ENCODE assay signal across 26 cellular contexts in genomic region chrY:12359867-12360266, GRCh38.
DNase-seq lines count a peak whose midpoint lies in the region; FAIRE-seq and TF ChIP-seq lines count a peak whose summit lies in the region.
"Had no signal": no experiment of that assay in that cellular context is flagged by ENCODE, and none has a peak within 500 bp of the region (broad histone marks: within the 10 kb centered on the region; RNA-seq: fewer than 3 reads in every experiment).

No MANE protein-coding gene starts in this region.

- intact Hi-C loops in activated CD4-positive, alpha-beta memory T cell treated with anti-CD3 and anti-CD28 coated beads for 36 hours (cut with micrococcal nuclease), result no loop called here

- no peak overlapping the region for H2BK12ac ChIP-seq in H1 (ENCODE audit: low read depth, low read length)

- H4K20me1 ChIP-seq in H1 (replicated peaks in 1 of 2; ENCODE audit: control insufficient read depth in 1 of 2, insufficient read depth in 2 of 2, low read length in 2 of 2), result no peaks in the 10 kb centered on the region
- H4K20me1 ChIP-seq: BLaER1 treated with 17β-estradiol and CSF1 and Interleukin-3, amounts not matched to agents 10 nM and 100 nM had no signal

- no peaks in the 10 kb centered on the region for H3K79me2 ChIP-seq in H1 (ENCODE audit: control insufficient read depth in 1 of 2, insufficient read depth in 2 of 2, low read length in 2 of 2)

- H3K56ac ChIP-seq in H1 (replicated peaks; ENCODE audit: insufficient read length, low read depth, low read length), result no peak overlapping the region

- no peak overlapping the region for H4K91ac ChIP-seq in H1 (replicated peaks; ENCODE audit: insufficient read length, low read length)

- H2BK5ac ChIP-seq in H1 (ENCODE audit: low read depth, low read length), result no peak overlapping the region

- no peaks in the 10 kb centered on the region for H3K23me2 ChIP-seq in H1 (ENCODE audit: low read depth, low read length)

- H3K27ac ChIP-seq in H1 (ENCODE audit: low read depth, low read length) (no peak overlapping the region), small intestine (ENCODE audit: low read depth in 1 of 2, low read length in 1 of 2) (no peak overlapping the region)
- H3K27ac ChIP-seq: BLaER1 treated with 17β-estradiol and CSF1 and Interleukin-3, amounts not matched to agents 10 nM and 100 nM; dorsolateral prefrontal cortex; ovary; upper lobe of left lung had no signal

- no peak overlapping the region for H3K4me3 ChIP-seq in H1 (ENCODE audit: extremely low read depth in 1 of 4, insufficient read depth in 2 of 4, low read depth in 3 of 4, low read length in 4 of 4)
- no peak overlapping the region for H3K4me3 ChIP-seq in small intestine (ENCODE audit: low read depth in 1 of 2, low read length in 2 of 2)
- H3K4me3 ChIP-seq: BLaER1 treated with 17β-estradiol and CSF1 and Interleukin-3, amounts not matched to agents 10 nM and 100 nM; dorsolateral prefrontal cortex; ovary; upper lobe of left lung had no signal

- no peak overlapping the region for H3K18ac ChIP-seq in H1 (ENCODE audit: extremely low read depth, low read length)

- WGBS in H1 (ENCODE audit: extremely low coverage in 1 of 2, insufficient coverage in 1 of 2, insufficient read length in 1 of 2, insufficient replicate concordance in 2 of 2, low coverage in 1 of 2, low lambda C conversion rate in 2 of 2, missing lambda C conversion rate in 1 of 2), 2 experiments, result no CpG with 5 or more reads among the region's 9 CpGs
- WGBS in small intestine, 3 donors, result 0 to 38% methylated on average over 2 to 9 of the region's 9 CpGs; no CpG with 5 or more reads in 1 of the 3 donors

- no peak overlapping the region for H3K4me2 ChIP-seq in H1 (ENCODE audit: insufficient read depth in 1 of 2, low read depth in 2 of 2, low read length in 2 of 2)
- H3K4me2 ChIP-seq: BLaER1 treated with 17β-estradiol and CSF1 and Interleukin-3, amounts not matched to agents 10 nM and 100 nM had no signal

- H4K5ac ChIP-seq in H1 (ENCODE audit: insufficient read length, low read depth, low read length), result no peak overlapping the region

- peak; percentile 7 to 20; a peak in 2 of 4 replicates for TF ChIP-seq RAD21 in H1 (IDR thresholded peaks at IDR 0.05 in 1 of 2, conservative IDR thresholded peaks at IDR 0.05 in 1 of 2; ENCODE audit: low read depth in 2 of 2, low read length in 2 of 2)

- H3K9me3 ChIP-seq in H1 (ENCODE audit: insufficient read depth in 2 of 2, low read depth in 1 of 2, low read length in 1 of 2) (peaks cover 0 to 17% of the 10 kb centered on the region in 2 experiments; a peak in 2 of 4 replicates), small intestine (ENCODE audit: control insufficient read depth, low read depth) (no peaks in the 10 kb centered on the region)
- H3K9me3 ChIP-seq: BLaER1 treated with 17β-estradiol and CSF1 and Interleukin-3, amounts not matched to agents 10 nM and 100 nM; ovary; upper lobe of left lung had no signal

- H2AFZ ChIP-seq in H1 (ENCODE audit: low read length), result no peak overlapping the region

- no peak overlapping the region for H2AK5ac ChIP-seq in H1 (ENCODE audit: low read depth, low read length)

- no peak for TF ChIP-seq POLR2A in H1 (IDR thresholded peaks at IDR 0.05; ENCODE audit: control extremely low read depth in 1 of 2, low read depth in 2 of 2, low read length in 2 of 2)

- H2BK15ac ChIP-seq in H1 (ENCODE audit: low read length), result no peak overlapping the region

- H3K9me3 Mint-ChIP-seq in activated CD4-positive, alpha-beta memory T cell treated with anti-CD3 and anti-CD28 coated beads for 36 hours, result no peaks in the 10 kb centered on the region
- H3K9me3 Mint-ChIP-seq in activated CD4-positive, alpha-beta memory T cell treated with anti-CD3 and anti-CD28 coated beads, Interleukin-2, amount 10 ng/mL, durations not matched to agents 7 days and 5 days, result no peaks in the 10 kb centered on the region
- H3K9me3 Mint-ChIP-seq: activated B cell treated with CpG ODN at 0.5 μM for 24 hours; activated naive CD4-positive, alpha-beta T cell treated with anti-CD3 and anti-CD28 coated beads for 36 hours; activated T-cell treated with anti-CD3 and anti-CD28 coated beads, Interleukin-2, amount 50 U/mL, for 4 hours; natural killer cell treated with Interleukin-12 subunit alpha and Interleukin-12 subunit beta and Interleukin-15 and Interleukin-18, amount 100 ng/mL, for 72 hours had no signal

- POLR2A ChIA-PET in activated CD4-positive, alpha-beta memory T cell treated with anti-CD3 and anti-CD28 coated beads for 36 hours (lab: Charles Lee), result no interaction called here
- POLR2A ChIA-PET in activated CD4-positive, alpha-beta memory T cell treated with anti-CD3 and anti-CD28 coated beads, Interleukin-2, amount 10 ng/mL, durations not matched to agents 7 days and 5 days (lab: Charles Lee), result no interaction called here
- POLR2A ChIA-PET in H1 (lab: Charles Lee; ENCODE audit: partially characterized antibody), result no interaction called here

- no peaks in the 10 kb centered on the region for H3K27me3 Mint-ChIP-seq in activated CD4-positive, alpha-beta memory T cell treated with anti-CD3 and anti-CD28 coated beads for 36 hours
- no peaks in the 10 kb centered on the region for H3K27me3 Mint-ChIP-seq in activated CD4-positive, alpha-beta memory T cell treated with anti-CD3 and anti-CD28 coated beads, Interleukin-2, amount 10 ng/mL, durations not matched to agents 7 days and 5 days
- H3K27me3 Mint-ChIP-seq: activated B cell treated with CpG ODN at 0.5 μM for 24 hours; natural killer cell treated with Interleukin-12 subunit alpha and Interleukin-12 subunit beta and Interleukin-15 and Interleukin-18, amount 100 ng/mL, for 72 hours had no signal

- H3K23ac ChIP-seq in H1 (ENCODE audit: insufficient read length), result no peak overlapping the region

- no peaks in the 10 kb centered on the region for H3K36me3 ChIP-seq in H1 (ENCODE audit: control insufficient read depth in 2 of 4, insufficient read depth in 4 of 4, low read length in 3 of 4)
- no peaks in the 10 kb centered on the region for H3K36me3 ChIP-seq in small intestine (ENCODE audit: control insufficient read depth in 2 of 2, insufficient read depth in 2 of 2, low read length in 2 of 2)
- H3K36me3 ChIP-seq: BLaER1 treated with 17β-estradiol and CSF1 and Interleukin-3, amounts not matched to agents 10 nM and 100 nM; ovary; upper lobe of left lung had no signal

- H2BK120ac ChIP-seq in H1 (replicated peaks; ENCODE audit: low read depth, low read length), result no peak overlapping the region

- no peaks in the 10 kb centered on the region for H3K36me3 Mint-ChIP-seq in activated CD4-positive, alpha-beta memory T cell treated with anti-CD3 and anti-CD28 coated beads for 36 hours
- H3K36me3 Mint-ChIP-seq in activated CD4-positive, alpha-beta memory T cell treated with anti-CD3 and anti-CD28 coated beads, Interleukin-2, amount 10 ng/mL, durations not matched to agents 7 days and 5 days (ENCODE audit: low read depth), result no peaks in the 10 kb centered on the region
- H3K36me3 Mint-ChIP-seq: natural killer cell treated with Interleukin-12 subunit alpha and Interleukin-12 subunit beta and Interleukin-15 and Interleukin-18, amount 100 ng/mL, for 72 hours had no signal

- no peak for TF ChIP-seq EP300 in H1 (IDR thresholded peaks at IDR 0.05; ENCODE audit: borderline replicate concordance in 1 of 2, low read depth in 2 of 2, low read length in 2 of 2)

- H2BK20ac ChIP-seq in H1 (ENCODE audit: low read length), result no peak overlapping the region

- H3K9ac ChIP-seq in H1 (replicated peaks in 1 of 4; ENCODE audit: extremely low read depth in 1 of 4, low read depth in 3 of 4, low read length in 3 of 4), result no peak overlapping the region
- H3K9ac ChIP-seq: BLaER1 treated with 17β-estradiol and CSF1 and Interleukin-3, amounts not matched to agents 10 nM and 100 nM had no signal

- FAIRE-seq in H1 (lab: Jason Lieb, UNC) (no peak), small intestine (lab: Jason Lieb, UNC) (no peak)

- H3K4me1 ChIP-seq in H1 (replicated peaks in 1 of 4; ENCODE audit: control insufficient read depth in 3 of 4, insufficient read depth in 4 of 4, low read length in 3 of 4) (no peaks in the 10 kb centered on the region), small intestine (ENCODE audit: control insufficient read depth in 2 of 2, insufficient read depth in 1 of 2, low read depth in 1 of 2, low read length in 1 of 2) (no peaks in the 10 kb centered on the region)
- H3K4me1 ChIP-seq: BLaER1 treated with 17β-estradiol and CSF1 and Interleukin-3, amounts not matched to agents 10 nM and 100 nM; upper lobe of left lung had no signal

- H3K79me1 ChIP-seq in H1 (ENCODE audit: low read depth, low read length), result no peaks in the 10 kb centered on the region

- H3K27me3 ChIP-seq in H1 (replicated peaks in 1 of 4; ENCODE audit: control insufficient read depth in 3 of 4, extremely low read depth in 1 of 4, insufficient read depth in 3 of 4, low read length in 3 of 4) (peaks cover 0 to 3% (median 0%) of the 10 kb centered on the region in 4 experiments; a peak in 1 of 7 replicates), small intestine (ENCODE audit: control insufficient read depth in 2 of 2, insufficient read depth in 2 of 2, low read length in 2 of 2) (no peaks in the 10 kb centered on the region)
- H3K27me3 ChIP-seq: BLaER1 treated with 17β-estradiol and CSF1 and Interleukin-3, amounts not matched to agents 10 nM and 100 nM; dorsolateral prefrontal cortex; ovary; upper lobe of left lung had no signal

- H3K27ac Mint-ChIP-seq in activated CD4-positive, alpha-beta memory T cell treated with anti-CD3 and anti-CD28 coated beads for 36 hours, result no peak overlapping the region
- H3K27ac Mint-ChIP-seq in activated CD4-positive, alpha-beta memory T cell treated with anti-CD3 and anti-CD28 coated beads, Interleukin-2, amount 10 ng/mL, durations not matched to agents 7 days and 5 days, result no peak overlapping the region
- H3K27ac Mint-ChIP-seq: activated B cell treated with CpG ODN at 0.5 μM for 24 hours; activated naive CD4-positive, alpha-beta T cell treated with anti-CD3 and anti-CD28 coated beads for 36 hours; natural killer cell treated with Interleukin-12 subunit alpha and Interleukin-12 subunit beta and Interleukin-15 and Interleukin-18, amount 100 ng/mL, for 72 hours had no signal

- TF ChIP-seq CTCF in H1 (IDR thresholded peaks at IDR 0.05; ENCODE audit: control extremely low read depth in 1 of 3, insufficient read depth in 1 of 3, low read depth in 1 of 3, low read length in 3 of 3), result no peak

- H3K4me1 Mint-ChIP-seq in activated CD4-positive, alpha-beta memory T cell treated with anti-CD3 and anti-CD28 coated beads for 36 hours (ENCODE audit: low read depth), result no peaks in the 10 kb centered on the region
- no peaks in the 10 kb centered on the region for H3K4me1 Mint-ChIP-seq in activated CD4-positive, alpha-beta memory T cell treated with anti-CD3 and anti-CD28 coated beads, Interleukin-2, amount 10 ng/mL, durations not matched to agents 7 days and 5 days
- H3K4me1 Mint-ChIP-seq: activated B cell treated with CpG ODN at 0.5 μM for 24 hours had no signal

- CTCF ChIA-PET in activated CD4-positive, alpha-beta memory T cell treated with anti-CD3 and anti-CD28 coated beads for 36 hours (lab: Charles Lee), result no interaction called here
- CTCF ChIA-PET in activated CD4-positive, alpha-beta memory T cell treated with anti-CD3 and anti-CD28 coated beads, Interleukin-2, amount 10 ng/mL, durations not matched to agents 7 days and 5 days (lab: Charles Lee), result no interaction called here
- CTCF ChIA-PET in H1 (lab: Charles Lee; ENCODE audit: partially characterized antibody), result no interaction called here

- H4K8ac ChIP-seq in H1 (ENCODE audit: extremely low read depth, insufficient read depth, low read length), result no peak overlapping the region

- no peak overlapping the region for H3K4ac ChIP-seq in H1 (replicated peaks; ENCODE audit: insufficient read length, low read depth, low read length)

- DNase-seq in activated CD4-positive, alpha-beta memory T cell treated with anti-CD3 and anti-CD28 coated beads for 36 hours, result peak; percentile 7
- no peak for DNase-seq in activated CD4-positive, alpha-beta memory T cell treated with anti-CD3 and anti-CD28 coated beads, Interleukin-2, amount 10 ng/mL, durations not matched to agents 7 days and 5 days
- DNase-seq in LoVo (ENCODE audit: low spot score) (peak; percentile 49), H1 (ENCODE audit: low read depth in 1 of 2, low spot score in 2 of 2) (no peak), small intestine (peak; percentile 66), medulla oblongata (ENCODE audit: extremely low spot score) (no peak), GM19240 (ENCODE audit: insufficient read length, low spot score) (no peak), iPS-NIHi11 (ENCODE audit: low spot score) (no peak)
- DNase-seq: activated B cell treated with CpG ODN at 0.5 μM for 24 hours; activated CD8-positive, alpha-beta memory T cell treated with anti-CD3 and anti-CD28 coated beads for 24 hours; activated naive CD4-positive, alpha-beta T cell treated with anti-CD3 and anti-CD28 coated beads for 36 hours; activated T-cell treated with anti-CD3 and anti-CD28 coated beads, Interleukin-2, amount 50 U/mL, for 4 hours; Calu3; central memory CD4-positive, alpha-beta T cell; dorsolateral prefrontal cortex; NCI-H146; NCI-H226; NCI-H774; ovary; PC-3; stimulated activated CD4-positive, alpha-beta T cell treated with anti-CD3 and anti-CD28 coated beads, Interleukin-1b, Interleukin-23, amount 100 ng/mL, for 48 hours; stimulated activated naive CD4-positive, alpha-beta T cell treated with Interleukin-2 at 50 U/mL for 16 hours; T-helper 2 cell; upper lobe of left lung had no signal

- H3K4me3 Mint-ChIP-seq in activated CD4-positive, alpha-beta memory T cell treated with anti-CD3 and anti-CD28 coated beads for 36 hours, result no peak overlapping the region
- H3K4me3 Mint-ChIP-seq in activated CD4-positive, alpha-beta memory T cell treated with anti-CD3 and anti-CD28 coated beads, Interleukin-2, amount 10 ng/mL, durations not matched to agents 7 days and 5 days, result no peak overlapping the region
- H3K4me3 Mint-ChIP-seq: activated B cell treated with CpG ODN at 0.5 μM for 24 hours; activated naive CD4-positive, alpha-beta T cell treated with anti-CD3 and anti-CD28 coated beads for 36 hours; activated T-cell treated with anti-CD3 and anti-CD28 coated beads, Interleukin-2, amount 50 U/mL, for 4 hours; natural killer cell treated with Interleukin-12 subunit alpha and Interleukin-12 subunit beta and Interleukin-15 and Interleukin-18, amount 100 ng/mL, for 72 hours had no signal

- H3K14ac ChIP-seq in H1 (ENCODE audit: insufficient read length), result no peak overlapping the region

Comparison
In these comparisons a context has a peak if more than half of its experiments do, and no peak if none do; other contexts are left out.
1. DNase-seq: peak in activated CD4-positive, alpha-beta memory T cell treated with anti-CD3 and anti-CD28 coated beads for 36 hours (single experiment), LoVo (single experiment) and small intestine (single experiment); none in activated CD4-positive, alpha-beta memory T cell treated with anti-CD3 and anti-CD28 coated beads, Interleukin-2, amount 10 ng/mL, durations not matched to agents 7 days and 5 days (single experiment), H1 (0 of 2), medulla oblongata (single experiment), GM19240 (single experiment) and iPS-NIHi11 (single experiment).